ENCODE assay signal across 1 cellular context in the genomic region with DNA sequence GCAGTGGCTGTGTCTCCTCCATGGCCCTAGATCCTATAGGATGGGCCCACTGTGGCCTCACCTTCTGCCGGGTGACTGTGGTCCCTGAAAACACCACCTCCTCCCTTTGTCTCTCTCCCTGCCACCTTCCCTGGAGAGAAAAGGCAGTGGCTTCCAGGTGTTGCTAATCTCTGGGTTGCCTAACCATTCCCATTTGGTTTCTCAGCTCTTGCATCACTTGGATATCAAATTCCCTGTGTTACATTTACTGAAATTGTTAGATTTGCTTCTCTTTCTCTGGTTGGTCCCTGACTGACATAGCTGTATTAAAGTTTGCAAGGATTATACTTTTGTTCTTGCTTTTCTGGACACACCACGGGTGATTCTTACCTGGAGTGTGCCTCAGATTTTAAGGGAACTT.
TF ChIP-seq lines count a peak whose summit lies in the region.

No MANE protein-coding gene starts in this region.

TF ChIP-seq in HEK293, 187 proteins besides CTCF, POLR2A, EP300 and RAD21 (continued from another document):
- TF ChIP-seq PRDM6 (tag by site-specific recombination; IDR thresholded peaks at IDR 0.05) (no peak), ZFHX2 (tag by site-specific recombination; conservative IDR thresholded peaks at IDR 0.05) (no peak), ZNF585B (tag by site-specific recombination; IDR thresholded peaks at IDR 0.05) (no peak), ZNF449 (tag by site-specific recombination; IDR thresholded peaks at IDR 0.05) (no peak), ZNF214 (tag by site-specific recombination; IDR thresholded peaks at IDR 0.05; ENCODE audit: borderline replicate concordance) (no peak), FEZF1 (tag by site-specific recombination; IDR thresholded peaks at IDR 0.05) (no peak), MYNN (tag by site-specific recombination; IDR thresholded peaks at IDR 0.05; ENCODE audit: borderline replicate concordance) (no peak), ZNF248 (tag by site-specific recombination; IDR thresholded peaks at IDR 0.05) (no peak), ZNF621 (tag by site-specific recombination; IDR thresholded peaks at IDR 0.05) (no peak), ZNF544 (tag by site-specific recombination; IDR thresholded peaks at IDR 0.05) (no peak), ZNF157 (tag by site-specific recombination; IDR thresholded peaks at IDR 0.05) (no peak), HOXA7 (CRISPR knock-in tag; IDR thresholded peaks at IDR 0.05; ENCODE audit: borderline replicate concordance) (no peak), ZNF280D (tag by site-specific recombination; IDR thresholded peaks at IDR 0.05) (no peak), ZBTB17 (tag by site-specific recombination; IDR thresholded peaks at IDR 0.05) (peak; percentile 52; the same call in 1 of the 2 replicates), SCRT2 (tag by site-specific recombination; IDR thresholded peaks at IDR 0.05) (peak; percentile 32; the same call in 1 of the 2 replicates), OSR2 (tag by site-specific recombination; IDR thresholded peaks at IDR 0.05) (no peak), ZNF175 (tag by site-specific recombination; IDR thresholded peaks at IDR 0.05) (no peak), ZNF48 (tag by site-specific recombination; IDR thresholded peaks at IDR 0.05) (no peak), SP7 (tag by site-specific recombination; IDR thresholded peaks at IDR 0.05) (no peak), ZNF335 (tag by site-specific recombination; conservative IDR thresholded peaks at IDR 0.05) (peak; percentile 63; the same call in 1 of the 2 replicates)
- TF ChIP-seq, protein P1, sequence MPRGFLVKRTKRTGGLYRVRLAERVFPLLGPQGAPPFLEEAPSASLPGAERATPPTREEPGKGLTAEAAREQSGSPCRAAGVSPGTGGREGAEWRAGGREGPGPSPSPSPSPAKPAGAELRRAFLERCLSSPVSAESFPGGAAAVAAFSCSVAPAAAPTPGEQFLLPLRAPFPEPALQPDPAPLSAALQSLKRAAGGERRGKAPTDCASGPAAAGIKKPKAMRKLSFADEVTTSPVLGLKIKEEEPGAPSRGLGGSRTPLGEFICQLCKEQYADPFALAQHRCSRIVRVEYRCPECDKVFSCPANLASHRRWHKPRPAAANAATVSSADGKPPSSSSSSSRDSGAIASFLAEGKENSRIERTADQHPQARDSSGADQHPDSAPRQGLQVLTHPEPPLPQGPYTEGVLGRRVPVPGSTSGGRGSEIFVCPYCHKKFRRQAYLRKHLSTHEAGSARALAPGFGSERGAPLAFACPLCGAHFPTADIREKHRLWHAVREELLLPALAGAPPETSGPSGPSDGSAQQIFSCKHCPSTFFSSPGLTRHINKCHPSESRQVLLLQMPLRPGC (tag by site-specific recombination; IDR thresholded peaks at IDR 0.05): no peak
- TF ChIP-seq, protein P2, sequence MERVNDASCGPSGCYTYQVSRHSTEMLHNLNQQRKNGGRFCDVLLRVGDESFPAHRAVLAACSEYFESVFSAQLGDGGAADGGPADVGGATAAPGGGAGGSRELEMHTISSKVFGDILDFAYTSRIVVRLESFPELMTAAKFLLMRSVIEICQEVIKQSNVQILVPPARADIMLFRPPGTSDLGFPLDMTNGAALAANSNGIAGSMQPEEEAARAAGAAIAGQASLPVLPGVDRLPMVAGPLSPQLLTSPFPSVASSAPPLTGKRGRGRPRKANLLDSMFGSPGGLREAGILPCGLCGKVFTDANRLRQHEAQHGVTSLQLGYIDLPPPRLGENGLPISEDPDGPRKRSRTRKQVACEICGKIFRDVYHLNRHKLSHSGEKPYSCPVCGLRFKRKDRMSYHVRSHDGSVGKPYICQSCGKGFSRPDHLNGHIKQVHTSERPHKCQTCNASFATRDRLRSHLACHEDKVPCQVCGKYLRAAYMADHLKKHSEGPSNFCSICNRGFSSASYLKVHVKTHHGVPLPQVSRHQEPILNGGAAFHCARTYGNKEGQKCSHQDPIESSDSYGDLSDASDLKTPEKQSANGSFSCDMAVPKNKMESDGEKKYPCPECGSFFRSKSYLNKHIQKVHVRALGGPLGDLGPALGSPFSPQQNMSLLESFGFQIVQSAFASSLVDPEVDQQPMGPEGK (tag by site-specific recombination; IDR thresholded peaks at IDR 0.05): no peak
- TF ChIP-seq, protein P3, sequence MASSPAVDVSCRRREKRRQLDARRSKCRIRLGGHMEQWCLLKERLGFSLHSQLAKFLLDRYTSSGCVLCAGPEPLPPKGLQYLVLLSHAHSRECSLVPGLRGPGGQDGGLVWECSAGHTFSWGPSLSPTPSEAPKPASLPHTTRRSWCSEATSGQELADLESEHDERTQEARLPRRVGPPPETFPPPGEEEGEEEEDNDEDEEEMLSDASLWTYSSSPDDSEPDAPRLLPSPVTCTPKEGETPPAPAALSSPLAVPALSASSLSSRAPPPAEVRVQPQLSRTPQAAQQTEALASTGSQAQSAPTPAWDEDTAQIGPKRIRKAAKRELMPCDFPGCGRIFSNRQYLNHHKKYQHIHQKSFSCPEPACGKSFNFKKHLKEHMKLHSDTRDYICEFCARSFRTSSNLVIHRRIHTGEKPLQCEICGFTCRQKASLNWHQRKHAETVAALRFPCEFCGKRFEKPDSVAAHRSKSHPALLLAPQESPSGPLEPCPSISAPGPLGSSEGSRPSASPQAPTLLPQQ (tag by site-specific recombination; IDR thresholded peaks at IDR 0.05): 0 out of 2 replicates have a peak, but pooled peaks have one; percentile 22
- TF ChIP-seq, protein P4, sequence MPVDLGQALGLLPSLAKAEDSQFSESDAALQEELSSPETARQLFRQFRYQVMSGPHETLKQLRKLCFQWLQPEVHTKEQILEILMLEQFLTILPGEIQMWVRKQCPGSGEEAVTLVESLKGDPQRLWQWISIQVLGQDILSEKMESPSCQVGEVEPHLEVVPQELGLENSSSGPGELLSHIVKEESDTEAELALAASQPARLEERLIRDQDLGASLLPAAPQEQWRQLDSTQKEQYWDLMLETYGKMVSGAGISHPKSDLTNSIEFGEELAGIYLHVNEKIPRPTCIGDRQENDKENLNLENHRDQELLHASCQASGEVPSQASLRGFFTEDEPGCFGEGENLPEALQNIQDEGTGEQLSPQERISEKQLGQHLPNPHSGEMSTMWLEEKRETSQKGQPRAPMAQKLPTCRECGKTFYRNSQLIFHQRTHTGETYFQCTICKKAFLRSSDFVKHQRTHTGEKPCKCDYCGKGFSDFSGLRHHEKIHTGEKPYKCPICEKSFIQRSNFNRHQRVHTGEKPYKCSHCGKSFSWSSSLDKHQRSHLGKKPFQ (tag by site-specific recombination; IDR thresholded peaks at IDR 0.05): no peak
- TF ChIP-seq, protein P5, sequence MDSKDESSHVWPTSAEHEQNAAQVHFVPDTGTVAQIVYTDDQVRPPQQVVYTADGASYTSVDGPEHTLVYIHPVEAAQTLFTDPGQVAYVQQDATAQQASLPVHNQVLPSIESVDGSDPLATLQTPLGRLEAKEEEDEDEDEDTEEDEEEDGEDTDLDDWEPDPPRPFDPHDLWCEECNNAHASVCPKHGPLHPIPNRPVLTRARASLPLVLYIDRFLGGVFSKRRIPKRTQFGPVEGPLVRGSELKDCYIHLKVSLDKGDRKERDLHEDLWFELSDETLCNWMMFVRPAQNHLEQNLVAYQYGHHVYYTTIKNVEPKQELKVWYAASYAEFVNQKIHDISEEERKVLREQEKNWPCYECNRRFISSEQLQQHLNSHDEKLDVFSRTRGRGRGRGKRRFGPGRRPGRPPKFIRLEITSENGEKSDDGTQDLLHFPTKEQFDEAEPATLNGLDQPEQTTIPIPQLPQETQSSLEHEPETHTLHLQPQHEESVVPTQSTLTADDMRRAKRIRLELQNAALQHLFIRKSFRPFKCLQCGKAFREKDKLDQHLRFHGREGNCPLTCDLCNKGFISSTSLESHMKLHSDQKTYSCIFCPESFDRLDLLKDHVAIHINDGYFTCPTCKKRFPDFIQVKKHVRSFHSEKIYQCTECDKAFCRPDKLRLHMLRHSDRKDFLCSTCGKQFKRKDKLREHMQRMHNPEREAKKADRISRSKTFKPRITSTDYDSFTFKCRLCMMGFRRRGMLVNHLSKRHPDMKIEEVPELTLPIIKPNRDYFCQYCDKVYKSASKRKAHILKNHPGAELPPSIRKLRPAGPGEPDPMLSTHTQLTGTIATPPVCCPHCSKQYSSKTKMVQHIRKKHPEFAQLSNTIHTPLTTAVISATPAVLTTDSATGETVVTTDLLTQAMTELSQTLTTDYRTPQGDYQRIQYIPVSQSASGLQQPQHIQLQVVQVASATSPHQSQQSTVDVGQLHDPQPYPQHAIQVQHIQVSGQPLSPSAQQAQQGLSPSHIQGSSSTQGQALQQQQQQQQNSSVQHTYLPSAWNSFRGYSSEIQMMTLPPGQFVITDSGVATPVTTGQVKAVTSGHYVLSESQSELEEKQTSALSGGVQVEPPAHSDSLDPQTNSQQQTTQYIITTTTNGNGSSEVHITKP (tag by site-specific recombination; IDR thresholded peaks at IDR 0.05): 0 out of 2 replicates have a peak, but pooled peaks have one; percentile 15
- TF ChIP-seq, protein P6, sequence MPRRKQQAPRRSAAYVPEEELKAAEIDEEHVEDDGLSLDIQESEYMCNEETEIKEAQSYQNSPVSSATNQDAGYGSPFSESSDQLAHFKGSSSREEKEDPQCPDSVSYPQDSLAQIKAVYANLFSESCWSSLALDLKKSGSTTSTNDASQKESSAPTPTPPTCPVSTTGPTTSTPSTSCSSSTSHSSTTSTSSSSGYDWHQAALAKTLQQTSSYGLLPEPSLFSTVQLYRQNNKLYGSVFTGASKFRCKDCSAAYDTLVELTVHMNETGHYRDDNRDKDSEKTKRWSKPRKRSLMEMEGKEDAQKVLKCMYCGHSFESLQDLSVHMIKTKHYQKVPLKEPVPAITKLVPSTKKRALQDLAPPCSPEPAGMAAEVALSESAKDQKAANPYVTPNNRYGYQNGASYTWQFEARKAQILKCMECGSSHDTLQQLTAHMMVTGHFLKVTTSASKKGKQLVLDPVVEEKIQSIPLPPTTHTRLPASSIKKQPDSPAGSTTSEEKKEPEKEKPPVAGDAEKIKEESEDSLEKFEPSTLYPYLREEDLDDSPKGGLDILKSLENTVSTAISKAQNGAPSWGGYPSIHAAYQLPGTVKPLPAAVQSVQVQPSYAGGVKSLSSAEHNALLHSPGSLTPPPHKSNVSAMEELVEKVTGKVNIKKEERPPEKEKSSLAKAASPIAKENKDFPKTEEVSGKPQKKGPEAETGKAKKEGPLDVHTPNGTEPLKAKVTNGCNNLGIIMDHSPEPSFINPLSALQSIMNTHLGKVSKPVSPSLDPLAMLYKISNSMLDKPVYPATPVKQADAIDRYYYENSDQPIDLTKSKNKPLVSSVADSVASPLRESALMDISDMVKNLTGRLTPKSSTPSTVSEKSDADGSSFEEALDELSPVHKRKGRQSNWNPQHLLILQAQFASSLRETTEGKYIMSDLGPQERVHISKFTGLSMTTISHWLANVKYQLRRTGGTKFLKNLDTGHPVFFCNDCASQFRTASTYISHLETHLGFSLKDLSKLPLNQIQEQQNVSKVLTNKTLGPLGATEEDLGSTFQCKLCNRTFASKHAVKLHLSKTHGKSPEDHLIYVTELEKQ (tag by site-specific recombination; IDR thresholded peaks at IDR 0.05; ENCODE audit: borderline replicate concordance): no peak
